Comparison of ENCODE assay signal across 1 cellular context in genomic region chr1:183303901-183304300, GRCh38.
TF ChIP-seq lines count a peak whose summit lies in the region.

No MANE protein-coding gene starts in this region.

TF ChIP-seq in GM23338, 12 proteins besides CTCF, POLR2A, EP300 and RAD21 (continued from another document):
- TF ChIP-seq ETS1 (IDR thresholded peaks at IDR 0.05) = no peak
- TF ChIP-seq REST (IDR thresholded peaks at IDR 0.05; ENCODE audit: unreplicated experiment) = no peak
- no peak for TF ChIP-seq POLR2AphosphoS5 (IDR thresholded peaks at IDR 0.05; ENCODE audit: low read depth)
- TF ChIP-seq JUNB (IDR thresholded peaks at IDR 0.05; ENCODE audit: unreplicated experiment) = no peak
- no peak for TF ChIP-seq EZH2 (IDR thresholded peaks at IDR 0.05; ENCODE audit: low read depth, unreplicated experiment)
- TF ChIP-seq ZNF331 (CRISPR knock-in tag; IDR thresholded peaks at IDR 0.05; ENCODE audit: low read depth) = no peak
- no peak for TF ChIP-seq STAT1 (IDR thresholded peaks at IDR 0.05; ENCODE audit: unreplicated experiment)
